Comparison of ENCODE assay signal across 24 cellular contexts in the genomic region with DNA sequence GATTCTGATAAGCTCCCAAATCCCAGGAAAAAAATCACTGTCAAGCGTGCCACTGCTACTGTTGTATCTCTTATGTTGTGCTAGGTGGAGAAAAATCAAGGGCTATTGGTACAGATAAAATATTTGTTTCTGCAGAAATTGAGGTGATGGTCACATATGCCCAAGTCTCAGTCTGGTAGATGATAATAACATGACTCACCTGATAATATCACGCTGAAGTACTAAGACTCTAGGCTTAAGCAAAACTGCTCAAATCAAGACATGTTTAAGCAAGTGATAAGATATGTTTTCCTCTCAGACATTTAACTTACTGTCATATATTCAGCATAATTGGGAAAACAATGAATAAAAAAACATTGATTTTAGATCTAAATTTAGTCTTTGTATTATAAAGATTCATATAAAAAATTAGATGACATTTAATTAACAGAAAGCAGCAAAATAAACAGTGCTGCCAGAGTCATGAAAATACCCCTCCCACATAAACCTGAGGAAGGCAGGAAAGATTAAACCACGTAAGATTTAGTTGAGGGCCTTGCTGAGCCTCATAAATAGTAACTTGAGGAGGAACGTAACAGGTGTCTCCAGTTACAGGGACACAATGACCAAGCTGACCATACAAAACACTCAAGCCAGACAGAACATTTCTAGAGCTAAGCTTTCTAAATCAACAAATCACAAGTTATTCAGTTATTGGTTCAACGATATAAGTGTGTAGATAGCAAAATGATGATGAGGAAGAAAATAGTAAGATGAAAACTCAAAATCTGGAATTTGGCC.
DNase-seq lines count a peak whose midpoint lies in the region; ATAC-seq, FAIRE-seq and TF ChIP-seq lines count a peak whose summit lies in the region.
"Had no signal": no experiment of that assay in that cellular context is flagged by ENCODE, and none has a peak within 500 bp of the region (broad histone marks: within the 10 kb centered on the region; RNA-seq: fewer than 3 reads in every experiment).

No MANE protein-coding gene starts in this region.

- H3K4me2 ChIP-seq in OCI-LY7 (ENCODE audit: low read length), result no peak overlapping the region
- H3K4me2 ChIP-seq: A549, BLaER1, SK-N-SH had no signal

- no peaks in the 10 kb centered on the region for H3K79me2 ChIP-seq in OCI-LY7 (ENCODE audit: insufficient read depth, low read depth, low read length)

- POLR2A ChIA-PET in OCI-LY7 (lab: Charles Lee), result interaction anchor here (0.5 to 1.0 kb wide), 2 partner anchors 11 to 83 kb away, joined by 3 read pairs; no protein-coding TSS in a partner anchor

- no peak overlapping the region for H3K27ac Mint-ChIP-seq in CD14-positive monocyte
- H3K27ac Mint-ChIP-seq: CD8-positive, alpha-beta T cell; T-cell had no signal

- DNase-seq in NCI-H510A treated with DMSO at 0.1 percent for 48 hours (lab: John Stamatoyannopoulos, UW), result peak; percentile 9
- no peak for DNase-seq in NCI-H510A (lab: John Stamatoyannopoulos, UW)
- DNase-seq in LHCN-M2 (ENCODE audit: low read depth), result peak; percentile 13
- no peak for DNase-seq in pancreas
- DNase-seq in OCI-LY7 (ENCODE audit: low spot score), result no peak
- DNase-seq in UCSD-AML1 (lab: John Stamatoyannopoulos, UW; ENCODE audit: unreplicated experiment), result no peak
- DNase-seq in CD14-positive monocyte (ENCODE audit: low spot score), result no peak
- DNase-seq: Calu3; CD8-positive, alpha-beta T cell; NCI-H1694; NCI-H2171; NCI-H446; NCI-H774; PC-3; RPMI8226; SHP77 treated with DMSO at 0.1 percent for 48 hours; SK-N-SH; T-cell had no signal

- no peaks in the 10 kb centered on the region for H4K20me1 ChIP-seq in OCI-LY7 (ENCODE audit: insufficient read depth, low read length)
- H4K20me1 ChIP-seq: BLaER1 had no signal

- H3K27ac ChIP-seq in pancreas, result no peak overlapping the region
- H3K27ac ChIP-seq in OCI-LY7 (ENCODE audit: low read depth, low read length, poor library complexity, severe bottlenecking), result no peak overlapping the region
- H3K27ac ChIP-seq: A549, BLaER1 had no signal

- no peak for ATAC-seq in pancreas
- ATAC-seq: A549; CD8-positive, alpha-beta T cell; K562; PC-3; T-cell had no signal

- no peak overlapping the region for H2AFZ ChIP-seq in OCI-LY7 (ENCODE audit: low read length)

- H3K27me3 ChIP-seq in pancreas, result no peaks in the 10 kb centered on the region

- no TSS peak for BruUV-seq in OCI-LY7 (replicated peaks; lab: Mats Ljungman, UMichigan)

- peaks cover 0 to 4% of the 10 kb centered on the region in 2 donors for H3K36me3 Mint-ChIP-seq in CD14-positive monocyte

- intact Hi-C loops in pancreas (cut with DNase I), result no loop called here
- intact Hi-C loops in OCI-LY7 (cut with micrococcal nuclease; ENCODE audit: unreplicated experiment), result no loop called here
- intact Hi-C loops in CD14-positive monocyte (cut with micrococcal nuclease), result no loop called here

- no peak for TF ChIP-seq CTCF in pancreas (IDR thresholded peaks at IDR 0.05)
- TF ChIP-seq CTCF in OCI-LY7 (conservative IDR thresholded peaks at IDR 0.05; ENCODE audit: low read length), result no peak
- no peak for TF ChIP-seq CTCF in CD14-positive monocyte (IDR thresholded peaks at IDR 0.05)

- H3K36me3 ChIP-seq in pancreas (no peaks in the 10 kb centered on the region), OCI-LY7 (ENCODE audit: insufficient read depth, low read length) (no peaks in the 10 kb centered on the region)
- H3K36me3 ChIP-seq: BLaER1 had no signal

- no peak overlapping the region for H3K4me3 ChIP-seq in pancreas
- no peak overlapping the region for H3K4me3 ChIP-seq in OCI-LY7 (ENCODE audit: low read depth, low read length, poor library complexity, severe bottlenecking)
- H3K4me3 ChIP-seq: A549, BLaER1, K562 had no signal

- FAIRE-seq in islet of Langerhans (lab: Jason Lieb, UNC) (peak; percentile 92), pancreas (lab: Jason Lieb, UNC) (peak; percentile 78)
- FAIRE-seq: A549, GM12891, H1, K562 had no signal

- H3K4me3 Mint-ChIP-seq in CD14-positive monocyte, result no peak overlapping the region
- H3K4me3 Mint-ChIP-seq: CD8-positive, alpha-beta T cell; T-cell had no signal

- WGBS in pancreas, 2 donors, result 67 to 69% methylated on average over 5 of the region's 5 CpGs

- no peaks in the 10 kb centered on the region for H3K9me2 ChIP-seq in OCI-LY7 (ENCODE audit: insufficient read depth, low read length)
- H3K9me2 ChIP-seq: SK-N-SH had no signal

- H3K4me1 ChIP-seq in pancreas (no peaks in the 10 kb centered on the region), OCI-LY7 (ENCODE audit: insufficient read depth, low read length, poor library complexity, severe bottlenecking) (no peaks in the 10 kb centered on the region)
- H3K4me1 ChIP-seq: A549 had no signal

- CTCF ChIA-PET in OCI-LY7 (lab: Charles Lee; ENCODE audit: unreplicated experiment), result no interaction called here

- H3K4me1 Mint-ChIP-seq in CD14-positive monocyte, result no peaks in the 10 kb centered on the region

- no peaks in the 10 kb centered on the region for H3K27me3 Mint-ChIP-seq in CD14-positive monocyte (ENCODE audit: low read depth in 3 of 3)

- H3K9me3 Mint-ChIP-seq in CD14-positive monocyte, result no peaks in the 10 kb centered on the region
- H3K9me3 Mint-ChIP-seq: CD8-positive, alpha-beta T cell; T-cell had no signal

- H3K9me3 ChIP-seq in pancreas (no peaks in the 10 kb centered on the region), OCI-LY7 (ENCODE audit: low read length) (no peaks in the 10 kb centered on the region)
- H3K9me3 ChIP-seq: A549, BLaER1, SK-N-SH had no signal

Comparison
In these comparisons a context has a peak if more than half of its experiments do, and no peak if none do; other contexts are left out.
1. DNase-seq: peak in NCI-H510A treated with DMSO at 0.1 percent for 48 hours (single experiment) and LHCN-M2 (single experiment); none in NCI-H510A (single experiment), pancreas (0 of 6), OCI-LY7 (single experiment), UCSD-AML1 (single experiment) and CD14-positive monocyte (single experiment).